In genomic region chr1:204507317-204508105, GRCh38 we compare ENCODE assay signal across 8 cellular contexts. TPM values are rescaled to one million over a fixed set of nuclear protein-coding genes. Genes with fewer than 3 reads are reported as not detected.
DNase-seq lines count a peak whose midpoint lies in the region; ATAC-seq and TF ChIP-seq lines count a peak whose summit lies in the region.

No MANE protein-coding gene starts in this region.

- peak; percentile 15 for ATAC-seq in GM21515 (IDR thresholded peaks at IDR 0.05; ENCODE audit: unreplicated experiment)
- ATAC-seq in T-cell (replicated peaks in 1 of 4), result peak; percentile 34 to 46 (median 42)
- no peak for ATAC-seq in GM18909 (IDR thresholded peaks at IDR 0.05; ENCODE audit: poor library complexity, unreplicated experiment)

- no peak for DNase-seq in CD8-positive, alpha-beta memory T cell
- DNase-seq in MV-4-11 (lab: John Stamatoyannopoulos, UW) (peak; percentile 72), T-cell (peak in 2 of 34 experiments; percentile 10 to 19), epithelial cell of esophagus (ENCODE audit: low read depth) (peak; percentile 27), uterus (peak in 1 of 2 donors; percentile 36)

- CTCF ChIA-PET in CD8-positive, alpha-beta memory T cell (lab: Charles Lee), result interaction anchor here (1.2 to 18.2 kb wide), 11 partner anchors 9 to 109 kb away, joined by 3 to 496 read pairs (median 11); partner anchors contain the start of genes MDM4 and PIK3C2B
- CTCF ChIA-PET in T-cell (lab: Charles Lee), result interaction anchor here (0.7 to 4.0 kb wide), 16 partner anchors 8 to 300 kb away, joined by 3 to 63 read pairs (median 7); partner anchors contain the start of genes PIK3C2B (in 2 of the 2) and MDM4 (in 1 of the 2)

- peaks cover 0 to 7% (median 2%) of the 10 kb centered on the region in 5 donors for H3K9me3 Mint-ChIP-seq in CD8-positive, alpha-beta memory T cell
- no peaks in the 10 kb centered on the region for H3K9me3 Mint-ChIP-seq in T-cell

- peaks cover 27% of the 10 kb centered on the region for H3K4me1 ChIP-seq in CD8-positive, alpha-beta memory T cell (ENCODE audit: insufficient read depth, low read length)
- peaks cover 8 to 15% of the 10 kb centered on the region in 2 donors for H3K4me1 ChIP-seq in mucosa of rectum (ENCODE audit: control insufficient read depth in 2 of 2, insufficient read depth in 2 of 2, low read length in 2 of 2)
- H3K4me1 ChIP-seq in uterus, result no peaks in the 10 kb centered on the region

- H3K27me3 ChIP-seq in CD8-positive, alpha-beta memory T cell (ENCODE audit: insufficient read depth, low read length, poor library complexity, severe bottlenecking), result no peaks in the 10 kb centered on the region
- H3K27me3 ChIP-seq in mucosa of rectum (ENCODE audit: control insufficient read depth in 2 of 2, insufficient read depth in 2 of 2, low read length in 2 of 2) (no peaks in the 10 kb centered on the region), uterus (no peaks in the 10 kb centered on the region)

- H3K4me3 ChIP-seq in CD8-positive, alpha-beta memory T cell (ENCODE audit: low read length), result peak overlapping the region; percentile 67
- H3K4me3 ChIP-seq in epithelial cell of esophagus (ENCODE audit: low read length) (peak overlapping the region; percentile 61), mucosa of rectum (ENCODE audit: low read length in 2 of 2) (peak overlapping the region; percentile 71 to 79), uterus (peak overlapping the region; percentile 51 to 62)

- TF ChIP-seq POLR2A in uterus (IDR thresholded peaks at IDR 0.05), result no peak

- H3K9ac ChIP-seq in mucosa of rectum (ENCODE audit: low read depth in 1 of 2, low read length in 2 of 2), result peak overlapping the region; percentile 66 to 73

- peaks cover 0 to 13% of the 10 kb centered on the region in 2 donors for H3K27me3 Mint-ChIP-seq in CD8-positive, alpha-beta memory T cell
- H3K27me3 Mint-ChIP-seq in T-cell, result peaks cover 0 to 4% of the 10 kb centered on the region in 2 donors

- POLR2A ChIA-PET in CD8-positive, alpha-beta memory T cell (lab: Charles Lee), result interaction anchor here (1.0 to 5.0 kb wide), 9 partner anchors 9 to 98 kb away, joined by 3 to 62 read pairs (median 6); partner anchors contain the start of genes MDM4 and PIK3C2B
- POLR2A ChIA-PET in T-cell (lab: Charles Lee), result interaction anchor here (0.6 to 3.5 kb wide), 13 partner anchors 9 to 299 kb away, joined by 3 to 43 read pairs (median 4); partner anchors contain the start of gene MDM4 (in 1 of the 2)

- no peak for TF ChIP-seq CTCF in epithelial cell of esophagus (IDR thresholded peaks at IDR 0.05; ENCODE audit: insufficient read depth, low read depth, low read length, missing control alignments)
- TF ChIP-seq CTCF in uterus (IDR thresholded peaks at IDR 0.05), result no peak

- peak overlapping the region; percentile 93 for H3K27ac ChIP-seq in CD8-positive, alpha-beta memory T cell (ENCODE audit: low read depth, low read length)
- H3K27ac ChIP-seq in mucosa of rectum (ENCODE audit: low read depth in 2 of 2, low read length in 2 of 2), result peak overlapping the region; percentile 81 to 89
- peak overlapping the region; percentile 90 to 96 for H3K27ac ChIP-seq in uterus

- H3K4me3 Mint-ChIP-seq in CD8-positive, alpha-beta memory T cell, result peak overlapping the region; percentile 89 to 95 (median 93)
- peak overlapping the region; percentile 82 to 87 (median 86) for H3K4me3 Mint-ChIP-seq in T-cell

- H3K9me3 ChIP-seq in CD8-positive, alpha-beta memory T cell (ENCODE audit: low read length), result no peaks in the 10 kb centered on the region
- H3K9me3 ChIP-seq in mucosa of rectum (ENCODE audit: control insufficient read depth in 2 of 2, low read length in 2 of 2) (no peaks in the 10 kb centered on the region), uterus (no peaks in the 10 kb centered on the region)

- no peaks in the 10 kb centered on the region for H3K36me3 ChIP-seq in CD8-positive, alpha-beta memory T cell (ENCODE audit: insufficient read depth, low read length)
- H3K36me3 ChIP-seq in mucosa of rectum (ENCODE audit: control insufficient read depth in 2 of 2, insufficient read depth in 2 of 2, low read length in 2 of 2) (no peaks in the 10 kb centered on the region), uterus (no peaks in the 10 kb centered on the region)

- peaks cover 0 to 12% (median 0%) of the 10 kb centered on the region in 3 donors for H3K36me3 Mint-ChIP-seq in CD8-positive, alpha-beta memory T cell
- H3K36me3 Mint-ChIP-seq in T-cell, result no peaks in the 10 kb centered on the region

- intact Hi-C loops in uterus (cut with DNase I; ENCODE audit: low total_unique reads), result no loop called here

- peak overlapping the region; percentile 94 to 100 (median 98) for H3K27ac Mint-ChIP-seq in CD8-positive, alpha-beta memory T cell
- H3K27ac Mint-ChIP-seq in T-cell, result peak overlapping the region; percentile 98 to 99

- H3K4me1 Mint-ChIP-seq in CD8-positive, alpha-beta memory T cell, result peaks cover 34 to 49% (median 46%) of the 10 kb centered on the region in 3 donors
- peaks cover 45 to 54% (median 46%) of the 10 kb centered on the region in 3 donors for H3K4me1 Mint-ChIP-seq in T-cell

RNA-seq across cellular contexts. Expression of gene MDM4, which starts 8.7 kb away (rescaled TPM):
- total RNA-seq in CD8-positive, alpha-beta memory T cell, result 10 to 100 TPM; 80.7 TPM
- 13.6 TPM for polyA plus RNA-seq in CD8-positive, alpha-beta memory T cell
- total RNA-seq in T-cell (100 to 1,000 TPM; 168 to 288 (median 183) TPM), uterus (100 to 1,000 TPM in 3 of 4 donors, 10 to 100 TPM in 1; 31.0 to 141 (median 134) TPM)

RNA-seq across cellular contexts. Expression of gene PIK3C2B, which starts 12.9 kb away (rescaled TPM):
- total RNA-seq in CD8-positive, alpha-beta memory T cell, result 10 to 100 TPM; 19.4 to 19.6 TPM
- polyA plus RNA-seq in CD8-positive, alpha-beta memory T cell, result 2.9 TPM
- total RNA-seq in T-cell (10 to 100 TPM; 33.4 to 44.1 (median 36.0) TPM), uterus (10 to 100 TPM in 3 of 4 donors, 1 to 10 TPM in 1; 7.4 to 81.5 (median 38.3) TPM)

Comparison
In these comparisons a context has a peak if more than half of its experiments do, and no peak if none do; other contexts are left out.
1. DNase-seq: peak in MV-4-11 (single experiment) and epithelial cell of esophagus (single experiment); none in CD8-positive, alpha-beta memory T cell (0 of 5).
2. Peak in every context shown above with its lines, with median percentiles within 50 percentile points of each other: H3K27ac ChIP-seq and H3K4me3 ChIP-seq.